In genomic region chr3:163671201-163671600, GRCh38 we compare ENCODE assay signal across 1 cellular context.
TF ChIP-seq lines count a peak whose summit lies in the region.

No MANE protein-coding gene starts in this region.

TF ChIP-seq in GM23338, 12 proteins besides CTCF, POLR2A, EP300 and RAD21 (continued from another document):
- TF ChIP-seq ZNF331 (CRISPR knock-in tag; IDR thresholded peaks at IDR 0.05; ENCODE audit: low read depth) (no peak), JUNB (IDR thresholded peaks at IDR 0.05; ENCODE audit: unreplicated experiment) (no peak), NANOG (IDR thresholded peaks at IDR 0.05; ENCODE audit: borderline replicate concordance) (no peak), EZH2phosphoT487 (IDR thresholded peaks at IDR 0.05; ENCODE audit: unreplicated experiment) (no peak), POLR2AphosphoS5 (IDR thresholded peaks at IDR 0.05; ENCODE audit: low read depth) (no peak), REST (IDR thresholded peaks at IDR 0.05; ENCODE audit: unreplicated experiment) (no peak)
TF ChIP-seq in GM23338: peak in this region for 0.
